ENCODE assay signal across 27 cellular contexts in genomic region chr11:18027475-18027874, GRCh38. TPM values are rescaled to one million over a fixed set of nuclear protein-coding genes. Genes with fewer than 3 reads are reported as not detected.
"Had no signal": no experiment of that assay in that cellular context is flagged by ENCODE, and none has a peak within 500 bp of the region (broad histone marks: within the 10 kb centered on the region; RNA-seq: fewer than 3 reads in every experiment).

No MANE protein-coding gene starts in this region.

- H3K27ac ChIP-seq: HL-60, RWPE1 had no signal

- DNase-seq: IMR-90; Karpas-422; KG1; MG63; NCI-H1048; NCI-H1105; NCI-H1417; NCI-H1436 treated with DMSO at 0.1 percent for 48 hours; NCI-H1694; NCI-H187 treated with DMSO at 0.1 percent for 48 hours; NCI-H2029 treated with DMSO at 0.1 percent for 48 hours; NCI-H2171 treated with DMSO at 0.1 percent for 48 hours; NCI-H345; NCI-H446 treated with DMSO at 0.1 percent for 48 hours; NCI-H510A treated with DMSO at 0.1 percent for 48 hours; NCI-H69; NCI-H774; NK-92 treated with Interleukin-12 subunit alpha and Interleukin-12 subunit beta, amount 100 ng/mL, for 24 hours; PC-3; SHP77; SK-N-SH; SW 1271; T-cell had no signal

- H3K27me3 Mint-ChIP-seq: T-cell had no signal

- H3K4me3 ChIP-seq: MG63 had no signal

- ATAC-seq: Panc1, PC-3, T-cell had no signal

- H3K9me3 ChIP-seq: MG63, SK-N-SH had no signal

- H3K27ac Mint-ChIP-seq: T-cell had no signal

- H3K4me1 Mint-ChIP-seq: T-cell had no signal

- H3K36me3 ChIP-seq: MG63 had no signal

- H3K9me3 Mint-ChIP-seq: T-cell had no signal

- H3K9ac ChIP-seq: SK-N-SH had no signal

- H3K4me2 ChIP-seq: SK-N-SH had no signal

- H3K4me3 Mint-ChIP-seq: T-cell had no signal

- H3K27me3 ChIP-seq: MG63 had no signal

RNA-seq across cellular contexts. Expression of gene TPH1, which starts 18.6 kb away (rescaled TPM):
- total RNA-seq: SK-MEL-5 had no signal
